In the genomic region with DNA sequence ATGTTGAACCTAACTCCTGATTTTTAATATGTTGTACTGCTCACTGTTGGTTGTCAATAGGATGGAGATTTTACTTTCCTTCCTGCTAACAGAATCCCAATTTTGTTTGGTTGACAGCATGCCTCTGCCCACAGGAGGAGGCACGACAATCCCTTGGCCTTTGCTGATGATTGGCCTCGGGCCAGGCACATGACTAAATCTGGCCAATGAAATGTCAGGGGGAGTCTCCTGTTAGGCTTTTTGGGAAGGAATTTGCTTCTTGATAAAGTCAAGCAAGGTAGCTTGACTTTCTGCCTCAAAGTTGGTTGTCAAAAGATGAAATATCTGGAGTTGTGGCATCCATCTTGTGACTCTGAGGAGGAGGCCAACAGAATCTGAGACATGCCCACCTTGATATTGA, we compare ENCODE assay signal across 22 cellular contexts.
"Had no signal": no experiment of that assay in that cellular context is flagged by ENCODE, and none has a peak within 500 bp of the region (broad histone marks: within the 10 kb centered on the region; RNA-seq: fewer than 3 reads in every experiment).

No MANE protein-coding gene starts in this region.

- H3K4me2 ChIP-seq: neural progenitor cell, smooth muscle cell had no signal

- H3K36me3 Mint-ChIP-seq: immature natural killer cell; memory B cell; mesothelial cell of epicardium; natural killer cell treated with Interleukin-12 subunit alpha and Interleukin-12 subunit beta and Interleukin-15 and Interleukin-18, amount 100 ng/mL, for 72 hours; neural progenitor cell had no signal

- H3K27me3 Mint-ChIP-seq: progenitor cell of endocrine pancreas had no signal

- H3K4me3 ChIP-seq: dorsolateral prefrontal cortex, esophagus squamous epithelium, left ventricle myocardium inferior, lower lobe of right lung, neural progenitor cell, pancreas, smooth muscle cell had no signal

- H3K4me3 Mint-ChIP-seq: immature natural killer cell; memory B cell; mesothelial cell of epicardium; natural killer cell treated with Interleukin-12 subunit alpha and Interleukin-12 subunit beta and Interleukin-15 and Interleukin-18, amount 100 ng/mL, for 72 hours; neural progenitor cell had no signal

- H3K27ac ChIP-seq: epithelial cell of prostate, esophagus squamous epithelium, left ventricle myocardium inferior, lower lobe of right lung, neural progenitor cell, pancreas had no signal

- H3K4me1 ChIP-seq: left ventricle myocardium inferior, lower lobe of right lung had no signal

- H3K27me3 ChIP-seq: pancreas had no signal

- H3K36me3 ChIP-seq: esophagus squamous epithelium, left ventricle myocardium inferior, lower lobe of right lung, neural progenitor cell, pancreas had no signal

- FAIRE-seq: pancreas had no signal

- H3K9ac ChIP-seq: neural progenitor cell had no signal

- H3K9me3 ChIP-seq: esophagus squamous epithelium, left ventricle myocardium inferior, lower lobe of right lung, pancreas had no signal

- ATAC-seq: left cardiac atrium; lower lobe of right lung; natural killer cell treated with Interleukin-12 subunit alpha and Interleukin-12 subunit beta and Interleukin-15 and Interleukin-18, amount 100 ng/mL, for 72 hours; pancreas; right cardiac atrium had no signal

- H3K4me1 Mint-ChIP-seq: memory B cell had no signal

- H2AFZ ChIP-seq: neural progenitor cell had no signal

- DNase-seq: cortex of kidney; dorsolateral prefrontal cortex; effector memory CD4-positive, alpha-beta T cell; esophagus squamous epithelium; foreskin fibroblast; immature natural killer cell; left cardiac atrium; left ventricle myocardium inferior; lower lobe of right lung; nucleus accumbens; pancreas; right cardiac atrium; stimulated activated CD4-positive, alpha-beta T cell treated with anti-CD3 and anti-CD28 coated beads, Interleukin-2, amount 100 ng/mL, for 48 hours; stimulated activated naive CD4-positive, alpha-beta T cell treated with Interleukin-2 at 50 U/mL for 16 hours; trophoblast cell had no signal

- H3K9me3 Mint-ChIP-seq: immature natural killer cell; memory B cell; mesothelial cell of epicardium; natural killer cell treated with Interleukin-12 subunit alpha and Interleukin-12 subunit beta and Interleukin-15 and Interleukin-18, amount 100 ng/mL, for 72 hours; neural progenitor cell had no signal

- H3K27ac Mint-ChIP-seq: immature natural killer cell; memory B cell; mesothelial cell of epicardium; natural killer cell treated with Interleukin-12 subunit alpha and Interleukin-12 subunit beta and Interleukin-15 and Interleukin-18, amount 100 ng/mL, for 72 hours; neural progenitor cell; progenitor cell of endocrine pancreas had no signal
